In genomic region chr10:88477343-88478085, GRCh38 we compare ENCODE assay signal across 1 cellular context.
TF ChIP-seq lines count a peak whose summit lies in the region.

No MANE protein-coding gene starts in this region.

TF ChIP-seq in GM23338, 12 proteins besides CTCF, POLR2A, EP300 and RAD21 (continued from another document):
- TF ChIP-seq ZNF462 (CRISPR knock-in tag; IDR thresholded peaks at IDR 0.05) = no peak
- TF ChIP-seq JUNB (IDR thresholded peaks at IDR 0.05; ENCODE audit: unreplicated experiment) = no peak
- TF ChIP-seq EZH2 (IDR thresholded peaks at IDR 0.05; ENCODE audit: low read depth, unreplicated experiment) = no peak
- TF ChIP-seq ZNF114 (CRISPR knock-in tag; IDR thresholded peaks at IDR 0.05) = no peak
- no peak for TF ChIP-seq EZH2phosphoT487 (IDR thresholded peaks at IDR 0.05; ENCODE audit: unreplicated experiment)
- no peak for TF ChIP-seq POLR2AphosphoS5 (IDR thresholded peaks at IDR 0.05; ENCODE audit: low read depth)
- TF ChIP-seq ETS1 (IDR thresholded peaks at IDR 0.05) = no peak
- TF ChIP-seq NANOG (IDR thresholded peaks at IDR 0.05; ENCODE audit: borderline replicate concordance) = no peak
TF ChIP-seq in GM23338: peak in this region for 0.
